In the genomic region with DNA sequence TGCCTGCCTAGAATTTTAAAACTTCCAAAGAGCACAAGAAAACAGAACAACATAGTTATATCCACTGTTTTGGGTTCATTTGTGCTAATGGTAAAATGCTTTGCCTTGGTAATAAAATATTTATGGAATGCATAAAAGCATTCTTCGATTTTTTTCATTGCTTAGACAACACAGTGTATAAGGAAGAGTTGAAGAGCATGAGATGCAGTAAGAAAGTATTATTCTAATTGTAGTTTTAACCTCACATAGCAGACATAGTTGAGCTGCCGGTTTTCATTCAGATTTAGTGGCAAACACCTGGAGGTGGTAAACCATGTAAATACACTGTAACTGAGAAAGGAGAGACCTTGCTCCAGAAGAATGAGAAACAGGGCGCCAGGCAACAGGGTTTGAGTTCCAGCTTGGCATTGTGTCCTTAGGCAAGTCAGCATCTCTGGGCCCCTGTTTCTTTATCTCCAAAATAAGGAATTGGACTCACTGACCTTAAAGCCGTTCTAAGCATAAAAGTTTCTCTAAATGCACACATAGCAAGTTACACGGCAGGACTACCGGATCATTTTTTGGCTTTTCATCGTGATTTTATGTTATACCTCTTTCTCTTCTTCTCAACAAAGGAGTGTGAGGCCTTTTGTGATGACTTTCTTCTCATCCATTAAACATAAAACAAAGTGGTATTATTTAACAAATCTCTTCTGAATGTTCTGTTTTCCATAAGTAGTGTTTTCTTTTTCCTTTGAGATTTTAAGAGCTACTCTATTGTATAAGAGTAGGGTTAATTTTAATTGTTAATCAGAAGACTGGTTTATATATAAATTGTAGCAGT, we compare ENCODE assay signal across 10 cellular contexts. TPM values are rescaled to one million over a fixed set of nuclear protein-coding genes. Genes with fewer than 3 reads are reported as not detected.
DNase-seq lines count a peak whose midpoint lies in the region; ATAC-seq and TF ChIP-seq lines count a peak whose summit lies in the region.
"Had no signal": no experiment of that assay in that cellular context is flagged by ENCODE, and none has a peak within 500 bp of the region (broad histone marks: within the 10 kb centered on the region; RNA-seq: fewer than 3 reads in every experiment).

No MANE protein-coding gene starts in this region.

- no peak for ATAC-seq in stimulated activated naive CD8-positive, alpha-beta T cell treated with anti-CD3 and anti-CD28 coated beads, Interleukin-15, amount 100 ng/mL, for 72 hours
- ATAC-seq in left lobe of liver (peak; percentile 21), HG03139 (IDR thresholded peaks at IDR 0.05; ENCODE audit: unreplicated experiment) (no peak)

- no peaks in the 10 kb centered on the region for H3K27me3 Mint-ChIP-seq in stimulated activated naive CD8-positive, alpha-beta T cell treated with anti-CD3 and anti-CD28 coated beads, Interleukin-15, Interleukin-2, amounts not matched to agents 100 ng/mL and 50 ng/mL, for 24 hours
- no peaks in the 10 kb centered on the region for H3K27me3 Mint-ChIP-seq in stimulated activated naive CD8-positive, alpha-beta T cell treated with anti-CD3 and anti-CD28 coated beads, Interleukin-15, amount 100 ng/mL, for 72 hours
- H3K27me3 Mint-ChIP-seq in activated T-helper 2 cell treated with anti-CD3 and anti-CD28 coated beads, Interferon-gamma antibody, Interleukin-2, Interleukin-4, amounts not matched to agents 10 μg/mL and 5 μg/mL and 100 μg/mL, durations not matched to agents 14 hours and 24 hours and 36 hours (ENCODE audit: low read depth): no peaks in the 10 kb centered on the region

- peak overlapping the region; percentile 5 for H3K4me3 Mint-ChIP-seq in stimulated activated naive CD8-positive, alpha-beta T cell treated with anti-CD3 and anti-CD28 coated beads, Interleukin-15, Interleukin-2, amounts not matched to agents 100 ng/mL and 50 ng/mL, for 24 hours
- no peak overlapping the region for H3K4me3 Mint-ChIP-seq in stimulated activated naive CD8-positive, alpha-beta T cell treated with anti-CD3 and anti-CD28 coated beads, Interleukin-15, amount 100 ng/mL, for 72 hours
- H3K4me3 Mint-ChIP-seq in activated T-helper 2 cell treated with anti-CD3 and anti-CD28 coated beads, Interferon-gamma antibody, Interleukin-2, Interleukin-4, amounts not matched to agents 10 μg/mL and 5 μg/mL and 100 μg/mL, durations not matched to agents 14 hours and 24 hours and 36 hours (ENCODE audit: low read depth): no peak overlapping the region

- intact Hi-C loops in activated T-helper 2 cell treated with anti-CD3 and anti-CD28 coated beads, Interferon-gamma antibody, Interleukin-2, Interleukin-4, amounts not matched to agents 10 μg/mL and 5 μg/mL and 100 μg/mL, durations not matched to agents 14 hours and 24 hours and 36 hours (cut with micrococcal nuclease): loop anchor here (10.0 kb wide), 2 partner anchors 675 to 1375 kb away; a partner anchor contains a TSS

- peaks cover 13% of the 10 kb centered on the region for H3K9me3 Mint-ChIP-seq in stimulated activated naive CD8-positive, alpha-beta T cell treated with anti-CD3 and anti-CD28 coated beads, Interleukin-15, Interleukin-2, amounts not matched to agents 100 ng/mL and 50 ng/mL, for 24 hours
- peaks cover 0 to 9% of the 10 kb centered on the region in 2 donors for H3K9me3 Mint-ChIP-seq in stimulated activated naive CD8-positive, alpha-beta T cell treated with anti-CD3 and anti-CD28 coated beads, Interleukin-15, amount 100 ng/mL, for 72 hours
- peaks cover 6% of the 10 kb centered on the region for H3K9me3 Mint-ChIP-seq in activated T-helper 2 cell treated with anti-CD3 and anti-CD28 coated beads, Interferon-gamma antibody, Interleukin-2, Interleukin-4, amounts not matched to agents 10 μg/mL and 5 μg/mL and 100 μg/mL, durations not matched to agents 14 hours and 24 hours and 36 hours

- in situ Hi-C loops in brain microvascular endothelial cell (cut with HindIII; ENCODE audit: low pct_ligation_motif_present, low sequenced_read_pairs): no loop called here

- peaks cover 46% of the 10 kb centered on the region for H3K36me3 Mint-ChIP-seq in stimulated activated naive CD8-positive, alpha-beta T cell treated with anti-CD3 and anti-CD28 coated beads, Interleukin-15, Interleukin-2, amounts not matched to agents 100 ng/mL and 50 ng/mL, for 24 hours (ENCODE audit: low read depth)
- H3K36me3 Mint-ChIP-seq in activated T-helper 2 cell treated with anti-CD3 and anti-CD28 coated beads, Interferon-gamma antibody, Interleukin-2, Interleukin-4, amounts not matched to agents 10 μg/mL and 5 μg/mL and 100 μg/mL, durations not matched to agents 14 hours and 24 hours and 36 hours (ENCODE audit: low read depth): peaks cover 60% of the 10 kb centered on the region

- H3K27ac ChIP-seq in brain microvascular endothelial cell: peak overlapping the region; percentile 28

- DNase-seq in stimulated activated naive CD8-positive, alpha-beta T cell treated with anti-CD3 and anti-CD28 coated beads, Interleukin-15, amount 100 ng/mL, for 72 hours: no peak
- DNase-seq in brain microvascular endothelial cell: no peak
- DNase-seq in left lobe of liver (ENCODE audit: low spot score): no peak
- DNase-seq in activated T-helper 2 cell treated with anti-CD3 and anti-CD28 coated beads, Interferon-gamma antibody, Interleukin-2, Interleukin-4, amounts not matched to agents 10 μg/mL and 5 μg/mL and 100 μg/mL, durations not matched to agents 14 hours and 24 hours and 36 hours (ENCODE audit: low spot score): no peak
- no peak for DNase-seq in NCI-H1105 (lab: John Stamatoyannopoulos, UW)
- no peak for DNase-seq in effector CD8-positive, alpha-beta T cell (lab: John Stamatoyannopoulos, UW)
- DNase-seq: NCI-H1417 treated with DMSO at 0.1 percent for 48 hours, transverse colon had no signal

- H3K4me3 ChIP-seq in brain microvascular endothelial cell (ENCODE audit: low read depth, low read length): no peak overlapping the region
- H3K4me3 ChIP-seq: transverse colon had no signal

- peak overlapping the region; percentile 45 for H3K27ac Mint-ChIP-seq in stimulated activated naive CD8-positive, alpha-beta T cell treated with anti-CD3 and anti-CD28 coated beads, Interleukin-15, Interleukin-2, amounts not matched to agents 100 ng/mL and 50 ng/mL, for 24 hours
- H3K27ac Mint-ChIP-seq in stimulated activated naive CD8-positive, alpha-beta T cell treated with anti-CD3 and anti-CD28 coated beads, Interleukin-15, amount 100 ng/mL, for 72 hours: peak overlapping the region in 1 of 2 donors; percentile 81
- no peak overlapping the region for H3K27ac Mint-ChIP-seq in activated T-helper 2 cell treated with anti-CD3 and anti-CD28 coated beads, Interferon-gamma antibody, Interleukin-2, Interleukin-4, amounts not matched to agents 10 μg/mL and 5 μg/mL and 100 μg/mL, durations not matched to agents 14 hours and 24 hours and 36 hours

- no peak for TF ChIP-seq CTCF in brain microvascular endothelial cell (IDR thresholded peaks at IDR 0.05; ENCODE audit: low read depth, low read length, missing control alignments)

- H3K27me3 ChIP-seq in brain microvascular endothelial cell (replicated peaks): no peaks in the 10 kb centered on the region
- H3K27me3 ChIP-seq: transverse colon had no signal

- H3K36me3 ChIP-seq in brain microvascular endothelial cell (replicated peaks): no peaks in the 10 kb centered on the region
- H3K36me3 ChIP-seq: transverse colon had no signal

- peaks cover 84% of the 10 kb centered on the region for H3K4me1 Mint-ChIP-seq in stimulated activated naive CD8-positive, alpha-beta T cell treated with anti-CD3 and anti-CD28 coated beads, Interleukin-15, Interleukin-2, amounts not matched to agents 100 ng/mL and 50 ng/mL, for 24 hours (ENCODE audit: low read depth)
- H3K4me1 Mint-ChIP-seq in stimulated activated naive CD8-positive, alpha-beta T cell treated with anti-CD3 and anti-CD28 coated beads, Interleukin-15, amount 100 ng/mL, for 72 hours: peaks cover 71% of the 10 kb centered on the region
- H3K4me1 Mint-ChIP-seq in activated T-helper 2 cell treated with anti-CD3 and anti-CD28 coated beads, Interferon-gamma antibody, Interleukin-2, Interleukin-4, amounts not matched to agents 10 μg/mL and 5 μg/mL and 100 μg/mL, durations not matched to agents 14 hours and 24 hours and 36 hours (ENCODE audit: low read depth): peaks cover 76% of the 10 kb centered on the region

RNA-seq across cellular contexts. Expression of a gene that starts 7.9 kb away (rescaled TPM):
- 303 TPM for total RNA-seq in left lobe of liver
- 90.8 and 91.2 TPM in 2 replicates for total RNA-seq in activated T-helper 2 cell treated with anti-CD3 and anti-CD28 coated beads, Interferon-gamma antibody, Interleukin-2, Interleukin-4, amounts not matched to agents 10 μg/mL and 5 μg/mL and 100 μg/mL, durations not matched to agents 14 hours and 24 hours and 36 hours
